In genomic region chr12:12916135-12916956, GRCh38 we compare ENCODE assay signal across 8 cellular contexts. TPM values are rescaled to one million over a fixed set of nuclear protein-coding genes. Genes with fewer than 3 reads are reported as not detected.
DNase-seq lines count a peak whose midpoint lies in the region; ATAC-seq lines count a peak whose summit lies in the region.

No MANE protein-coding gene starts in this region.

- peaks cover 6% of the 10 kb centered on the region for H3K4me1 Mint-ChIP-seq in central memory CD8-positive, alpha-beta T cell

- DNase-seq in ACHN, result peak; percentile 87
- peak; percentile 89 for DNase-seq in NCI-H345 (lab: John Stamatoyannopoulos, UW)
- DNase-seq in central memory CD8-positive, alpha-beta T cell (ENCODE audit: low spot score in 2 of 2), result peak; percentile 77 to 79
- DNase-seq in left colon, result peak; percentile 64 to 87
- DNase-seq in stimulated activated CD4-positive, alpha-beta T cell treated with anti-CD3 and anti-CD28 coated beads, Interleukin-2, amount 100 ng/mL, for 4 hours (ENCODE audit: low read depth), result peak; percentile 66

- intact Hi-C loops in left colon (cut with DNase I, micrococcal nuclease), result loop anchor here (5.0 kb wide), 1 partner anchor 296 kb away; no protein-coding TSS in a partner anchor

- in situ Hi-C loops in ACHN (cut with HindIII; ENCODE audit: low pct_ligation_motif_present, low pct_unique_long_range_greater_than_20kb, low sequenced_read_pairs), result loop anchor here (25.0 kb wide), 1 partner anchor 296 kb away; no protein-coding TSS in a partner anchor

- H3K27me3 Mint-ChIP-seq in central memory CD8-positive, alpha-beta T cell, result peaks cover 20% of the 10 kb centered on the region

- peaks cover 1% of the 10 kb centered on the region for H3K36me3 Mint-ChIP-seq in central memory CD8-positive, alpha-beta T cell (ENCODE audit: insufficient read depth)

- ATAC-seq in GM18861 (IDR thresholded peaks at IDR 0.05; ENCODE audit: unreplicated experiment), result peak; percentile 87
- ATAC-seq in HG03103 (IDR thresholded peaks at IDR 0.05; ENCODE audit: low read depth, unreplicated experiment), result peak; percentile 93
- ATAC-seq in activated CD4-positive, CD25-positive, alpha-beta regulatory T cell treated with anti-CD3 and anti-CD28 coated beads, Interleukin-2, amount 50 U/mL, for 24 hours, result peak; percentile 92 to 93
- peak; percentile 95 for ATAC-seq in central memory CD8-positive, alpha-beta T cell (replicated peaks; ENCODE audit: extremely low read depth, poor library complexity, severe bottlenecking)
- peak; percentile 81 for ATAC-seq in left colon

- no peaks in the 10 kb centered on the region for H3K9me3 Mint-ChIP-seq in central memory CD8-positive, alpha-beta T cell

- no peak overlapping the region for H3K27ac Mint-ChIP-seq in central memory CD8-positive, alpha-beta T cell (ENCODE audit: low read depth)

- no peak overlapping the region for H3K4me3 Mint-ChIP-seq in central memory CD8-positive, alpha-beta T cell

RNA-seq across cellular contexts. Expression of gene GPRC5A, which starts 25.0 kb away (rescaled TPM):
- total RNA-seq in left colon, result 100 to 1,000 TPM; 206 to 463 TPM

RNA-seq across cellular contexts. Expression of gene GPRC5D, which starts 35.6 kb away (rescaled TPM):
- under 1 TPM in 1 of 2 donors, not detected in 1; 0.28 TPM for total RNA-seq in left colon

Comparison
In these comparisons a context has a peak if more than half of its experiments do, and no peak if none do; other contexts are left out.
1. Peak in every context shown above with its lines: DNase-seq and ATAC-seq.